Comparison of ENCODE assay signal across 26 cellular contexts in genomic region chr21:35441868-35442582, GRCh38.
A peak's percentile ranks its signal among the peaks of the same experiment; 100 is the strongest.
DNase-seq lines count a peak whose midpoint lies in the region; ATAC-seq, FAIRE-seq and TF ChIP-seq lines count a peak whose summit lies in the region.
"Had no signal": no experiment of that assay in that cellular context is flagged by ENCODE, and none has a peak within 500 bp of the region (broad histone marks: within the 10 kb centered on the region; RNA-seq: fewer than 3 reads in every experiment).

No MANE protein-coding gene starts in this region.

- POLR2A ChIA-PET in CD4-positive, alpha-beta T cell (lab: Charles Lee) = no interaction called here

- H3K9me1 ChIP-seq in keratinocyte (ENCODE audit: control insufficient read depth, extremely low read depth, insufficient read depth, low read length) = no peaks in the 10 kb centered on the region

- no peaks in the 10 kb centered on the region for H3K36me3 ChIP-seq in keratinocyte (ENCODE audit: control insufficient read depth in 2 of 2, extremely low read depth in 1 of 2, insufficient read depth in 2 of 2, low read length in 2 of 2)
- H3K36me3 ChIP-seq: prostate gland, thyroid gland had no signal

- no peak overlapping the region for H3K4me3 Mint-ChIP-seq in CD4-positive, alpha-beta T cell
- H3K4me3 Mint-ChIP-seq: CD14-positive monocyte; nephron progenitor cell; T-helper 1 cell treated with Interleukin-12 subunit alpha and Interleukin-12 subunit beta and Interleukin-4 antibody, amounts not matched to agents 30 μg/mL and 1 μg/mL, for 36 hours had no signal

- TF ChIP-seq CTCF in CD4-positive, alpha-beta T cell (IDR thresholded peaks at IDR 0.05) = no peak
- TF ChIP-seq CTCF in HFF-Myc (IDR thresholded peaks at IDR 0.05; ENCODE audit: low read depth, low read length, missing control alignments) (peak; percentile 10), astrocyte of the spinal cord (IDR thresholded peaks at IDR 0.05; ENCODE audit: low read depth, low read length) (peak; percentile 24), keratinocyte (optimal IDR thresholded peaks at IDR 0.05 in 1 of 3, IDR thresholded peaks at IDR 0.05 in 1 of 3, conservative IDR thresholded peaks at IDR 0.05 in 1 of 3; ENCODE audit: extremely low read depth in 1 of 3, insufficient read depth in 2 of 3, low read length in 3 of 3) (peak in 2 of 3 experiments; percentile 13 to 17)

- ATAC-seq in CD4-positive, alpha-beta T cell (ENCODE audit: poor library complexity) = peak; percentile 74
- ATAC-seq in HG03354 (IDR thresholded peaks at IDR 0.05; ENCODE audit: poor library complexity, severe bottlenecking, unreplicated experiment) = no peak
- ATAC-seq: GM12878; left colon; stimulated activated naive CD8-positive, alpha-beta T cell treated with anti-CD3 and anti-CD28 coated beads, Interleukin-15, Interleukin-2, amounts not matched to agents 100 U/mL and 50 U/mL, for 24 hours had no signal

- no peak overlapping the region for H3K9ac ChIP-seq in keratinocyte (ENCODE audit: control insufficient read depth, extremely low read depth, insufficient read depth, low read length)
- H3K9ac ChIP-seq: GM23248 had no signal

- no peak overlapping the region for H2AFZ ChIP-seq in keratinocyte (ENCODE audit: control insufficient read depth, low read length)
- H2AFZ ChIP-seq: GM23248 had no signal

- peaks cover 34% of the 10 kb centered on the region for H3K4me1 Mint-ChIP-seq in CD4-positive, alpha-beta T cell (ENCODE audit: low read depth)
- H3K4me1 Mint-ChIP-seq: nephron progenitor cell had no signal

- H3K4me2 ChIP-seq in keratinocyte (ENCODE audit: control insufficient read depth, extremely low read depth, insufficient read depth, low read depth, low read length) = no peak overlapping the region

- no peaks in the 10 kb centered on the region for H3K9me3 Mint-ChIP-seq in CD4-positive, alpha-beta T cell
- H3K9me3 Mint-ChIP-seq: CD14-positive monocyte; nephron progenitor cell; T-helper 1 cell treated with Interleukin-12 subunit alpha and Interleukin-12 subunit beta and Interleukin-4 antibody, amounts not matched to agents 30 μg/mL and 1 μg/mL, for 36 hours had no signal

- no peak for FAIRE-seq in keratinocyte (lab: Jason Lieb, UNC)
- FAIRE-seq: GM12878, small intestine had no signal

- dilution Hi-C loops in keratinocyte (cut with MboI; ENCODE audit: extremely low pct_ligation_motif_present, low sequenced_read_pairs) = no loop called here

- no peaks in the 10 kb centered on the region for H4K20me1 ChIP-seq in keratinocyte (ENCODE audit: control insufficient read depth, extremely low read depth, insufficient read depth, low read length)

- intact Hi-C loops in CD4-positive, alpha-beta T cell (cut with DNase I, micrococcal nuclease) = no loop called here

- DNase-seq in CD4-positive, alpha-beta T cell = no peak
- DNase-seq in HFF-Myc (ENCODE audit: extremely low read depth, low read depth) = no peak
- no peak for DNase-seq in astrocyte of the spinal cord (ENCODE audit: low read depth, low spot score)
- DNase-seq in keratinocyte (ENCODE audit: low read depth, low spot score) = no peak
- no peak for DNase-seq in hepatic stellate cell (ENCODE audit: low spot score)
- no peak for DNase-seq in NCI-H1048 (lab: John Stamatoyannopoulos, UW)
- no peak for DNase-seq in effector CD4-positive, alpha-beta T cell
- DNase-seq: activated CD8-positive, alpha-beta memory T cell treated with anti-CD3 and anti-CD28 coated beads, Interleukin-2, amount 50 U/mL, for 4 hours; activated effector memory CD4-positive, alpha-beta T cell treated with anti-CD3 and anti-CD28 coated beads, Interleukin-2, amount 50 U/mL, for 16 hours; dorsolateral prefrontal cortex; GM23248; left colon; midbrain; NCI-H1436; NCI-H2171 treated with DMSO at 0.1 percent for 48 hours; NCI-H526 treated with DMSO at 0.1 percent for 48 hours; nephron progenitor cell; SHP77; small intestine; stimulated activated naive CD8-positive, alpha-beta T cell treated with anti-CD3 and anti-CD28 coated beads, Interleukin-15, Interleukin-2, amounts not matched to agents 100 U/mL and 50 U/mL, for 24 hours; thyroid gland had no signal

- no peaks in the 10 kb centered on the region for H3K27me3 Mint-ChIP-seq in CD4-positive, alpha-beta T cell

- H3K4me3 ChIP-seq in HFF-Myc (replicated peaks; ENCODE audit: low read depth, low read length) = no peak overlapping the region
- H3K4me3 ChIP-seq in astrocyte of the spinal cord (ENCODE audit: low read depth, low read length) = no peak overlapping the region
- H3K4me3 ChIP-seq in keratinocyte (ENCODE audit: control insufficient read depth in 2 of 3, extremely low read depth in 1 of 3, insufficient read depth in 2 of 3, low read depth in 1 of 3, low read length in 3 of 3) = no peak overlapping the region
- H3K4me3 ChIP-seq: dorsolateral prefrontal cortex, GM12878, GM23248, prostate gland, thyroid gland had no signal

- in situ Hi-C loops in astrocyte of the spinal cord (cut with HindIII; ENCODE audit: low sequenced_read_pairs) = no loop called here

- H3K36me3 Mint-ChIP-seq in CD4-positive, alpha-beta T cell (ENCODE audit: low read depth) = no peaks in the 10 kb centered on the region
- H3K36me3 Mint-ChIP-seq: CD14-positive monocyte had no signal

- no peaks in the 10 kb centered on the region for H3K79me2 ChIP-seq in keratinocyte (ENCODE audit: control insufficient read depth, insufficient read depth, low read length)

- H3K27ac Mint-ChIP-seq in CD4-positive, alpha-beta T cell = no peak overlapping the region
- H3K27ac Mint-ChIP-seq: nephron progenitor cell; T-helper 1 cell treated with Interleukin-12 subunit alpha and Interleukin-12 subunit beta and Interleukin-4 antibody, amounts not matched to agents 30 μg/mL and 1 μg/mL, for 36 hours had no signal

- H3K27ac ChIP-seq in CD4-positive, alpha-beta T cell (ENCODE audit: low read depth, low read length) = no peak overlapping the region
- H3K27ac ChIP-seq in keratinocyte (ENCODE audit: control insufficient read depth, insufficient read depth, low read length) = no peak overlapping the region
- H3K27ac ChIP-seq: dorsolateral prefrontal cortex, GM23248, prostate gland, thyroid gland had no signal

- CTCF ChIA-PET in CD4-positive, alpha-beta T cell (lab: Charles Lee) = interaction anchor here (0.8 kb wide), 1 partner anchor 88 kb away, joined by 3 read pairs; no protein-coding TSS in a partner anchor

- H3K4me1 ChIP-seq in keratinocyte (ENCODE audit: control insufficient read depth, extremely low read depth, insufficient read depth, low read length) = peaks cover 6% of the 10 kb centered on the region
- H3K4me1 ChIP-seq: prostate gland, thyroid gland had no signal

- H3K9me3 ChIP-seq in CD4-positive, alpha-beta T cell (ENCODE audit: control insufficient read depth, low read length) = no peaks in the 10 kb centered on the region
- H3K9me3 ChIP-seq in keratinocyte (ENCODE audit: control insufficient read depth, low read depth, low read length) = no peaks in the 10 kb centered on the region
- H3K9me3 ChIP-seq: prostate gland, thyroid gland had no signal

- H3K27me3 ChIP-seq in CD4-positive, alpha-beta T cell (ENCODE audit: control insufficient read depth, insufficient read depth, low read length) = no peaks in the 10 kb centered on the region
- peaks cover 8% of the 10 kb centered on the region for H3K27me3 ChIP-seq in keratinocyte (ENCODE audit: control insufficient read depth, extremely low read depth, insufficient read depth, low read length)
- H3K27me3 ChIP-seq: thyroid gland had no signal
